Comparison of ENCODE assay signal across 11 cellular contexts in the genomic region with DNA sequence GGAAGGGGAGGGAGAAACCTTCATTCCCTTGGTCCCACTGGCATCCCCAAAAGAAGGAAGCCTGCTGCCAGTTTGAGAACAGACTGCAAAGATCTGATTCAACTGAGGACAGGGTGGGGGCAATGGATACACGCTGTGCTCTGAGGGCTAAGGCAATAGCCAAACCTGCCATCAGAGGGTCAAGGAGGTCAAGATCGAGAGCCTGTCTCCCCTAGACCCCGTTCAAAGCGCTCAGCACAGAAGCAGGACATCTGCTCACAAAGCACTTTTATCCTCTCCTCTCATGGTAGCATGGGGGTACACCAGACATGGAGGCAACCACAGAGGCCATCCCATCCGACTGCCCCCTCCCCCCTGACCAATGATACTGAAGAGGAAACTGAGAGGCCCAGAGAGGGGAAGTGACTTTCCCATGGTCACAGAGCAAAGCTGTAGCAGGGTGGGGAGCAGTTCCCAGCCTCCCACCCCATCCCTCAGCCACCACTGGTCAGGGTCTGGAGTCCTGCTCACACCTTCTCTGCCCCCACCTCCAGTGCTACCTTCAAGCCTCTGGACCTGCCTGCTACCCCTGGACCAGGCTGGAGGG. TPM values are rescaled to one million over a fixed set of nuclear protein-coding genes. Genes with fewer than 3 reads are reported as not detected.
DNase-seq lines count a peak whose midpoint lies in the region; ATAC-seq, FAIRE-seq and TF ChIP-seq lines count a peak whose summit lies in the region.
"Had no signal": no experiment of that assay in that cellular context is flagged by ENCODE, and none has a peak within 500 bp of the region (broad histone marks: within the 10 kb centered on the region; RNA-seq: fewer than 3 reads in every experiment).

No MANE protein-coding gene starts in this region.

- H3K4me2 ChIP-seq in HepG2 (ENCODE audit: low read depth, low read length): peak overlapping the region; percentile 7; the same call in 1 of the 2 replicates

- H3K27me3 ChIP-seq in AG04450 (ENCODE audit: control insufficient read depth, insufficient read depth, low read length) (no peaks in the 10 kb centered on the region), HepG2 (ENCODE audit: control insufficient read depth in 1 of 2, insufficient read depth in 2 of 2, low read length in 2 of 2) (peaks cover 1 to 19% of the 10 kb centered on the region in 2 experiments; a peak in 4 of 5 replicates)
- H3K27me3 ChIP-seq: upper lobe of left lung had no signal

- peak overlapping the region; percentile 80 for H3K4me3 Mint-ChIP-seq in activated B cell treated with CpG ODN at 0.5 μM for 24 hours

- intact Hi-C loops in activated B cell treated with CpG ODN at 0.5 μM for 24 hours (cut with micrococcal nuclease) (loop anchor here (1.0 kb wide), 1 partner anchor 8 kb away; no protein-coding TSS in a partner anchor), HepG2 (cut with micrococcal nuclease; ENCODE audit: unreplicated experiment) (no loop called here)

- H2AFZ ChIP-seq in HepG2 (ENCODE audit: low read length): no peak overlapping the region

- H3K27ac Mint-ChIP-seq in activated B cell treated with CpG ODN at 0.5 μM for 24 hours: peak overlapping the region; percentile 96

- H3K9ac ChIP-seq in HepG2 (ENCODE audit: insufficient read depth, low read depth, low read length): no peak overlapping the region

- CTCF ChIA-PET in AG04450 (lab: Charles Lee) (interaction anchor here (1.0 to 2.4 kb wide), 3 partner anchors 12 to 124 kb away, joined by 4 to 10 read pairs (median 9); a partner anchor contains a TSS), activated B cell treated with CpG ODN at 0.5 μM for 24 hours (lab: Charles Lee) (interaction anchor here (0.6 to 22.2 kb wide), 4 partner anchors 8 to 259 kb away, joined by 3 to 426 read pairs (median 22); a partner anchor contains a TSS), HepG2 (lab: Yijun Ruan, JAX; ENCODE audit: low intra/inter-chr PET ratio, low total read pairs) (no interaction called here)

- in situ Hi-C loops in HepG2 (cut with HindIII; ENCODE audit: extremely low pct_ligation_motif_present, low pct_unique_long_range_greater_than_20kb): no loop called here

- ATAC-seq in activated B cell treated with CpG ODN at 0.5 μM for 24 hours (ENCODE audit: low read depth) (peak; percentile 3), HepG2 (no peak), GM19351 (IDR thresholded peaks at IDR 0.05; ENCODE audit: unreplicated experiment) (no peak)

- H3K36me3 ChIP-seq in HepG2 (replicated peaks in 1 of 2; ENCODE audit: control insufficient read depth in 1 of 2, insufficient read depth in 2 of 2, low read length in 2 of 2): no peaks in the 10 kb centered on the region
- H3K36me3 ChIP-seq: upper lobe of left lung had no signal

- no peak for TF ChIP-seq RAD21 in HepG2 (CRISPR knock-in tag; IDR thresholded peaks at IDR 0.05)

- no peak for TF ChIP-seq POLR2A in HepG2 (IDR thresholded peaks at IDR 0.05; ENCODE audit: insufficient read depth in 1 of 2, low read depth in 2 of 2, low read length in 2 of 2)

- H3K27ac ChIP-seq in AG04450 (ENCODE audit: low read depth, low read length): peak overlapping the region; percentile 73
- no peak overlapping the region for H3K27ac ChIP-seq in HepG2 (ENCODE audit: extremely low read length, insufficient read depth, low read length)

- WGBS in HepG2 (ENCODE audit: low lambda C conversion rate): 20% methylated on average over 2 of the region's 5 CpGs

- H4K20me1 ChIP-seq in HepG2 (ENCODE audit: insufficient read depth, low read length): no peaks in the 10 kb centered on the region

- TF ChIP-seq EP300 in HepG2 (IDR thresholded peaks at IDR 0.05; ENCODE audit: low read depth in 2 of 2, low read length in 2 of 2) (no peak), HepG2 (CRISPR knock-in tag; IDR thresholded peaks at IDR 0.05; ENCODE audit: borderline replicate concordance) (no peak)

- peaks cover 94% of the 10 kb centered on the region for H3K36me3 Mint-ChIP-seq in activated B cell treated with CpG ODN at 0.5 μM for 24 hours (ENCODE audit: low read depth)

- POLR2A ChIA-PET in AG04450 (lab: Yijun Ruan, JAX) (no interaction called here), activated B cell treated with CpG ODN at 0.5 μM for 24 hours (lab: Charles Lee) (interaction anchor here (0.6 to 24.6 kb wide), 7 partner anchors 6 to 244 kb away, joined by 3 to 1230 read pairs (median 4); a partner anchor contains a TSS), HepG2 (lab: Yijun Ruan, JAX) (no interaction called here)

- no peak overlapping the region for H3K4me3 ChIP-seq in AG04450 (ENCODE audit: low read depth, low read length)
- H3K4me3 ChIP-seq in GM12865 (ENCODE audit: low read depth, low read length): peak overlapping the region; percentile 63
- no peak overlapping the region for H3K4me3 ChIP-seq in HepG2 (replicated peaks in 1 of 3; ENCODE audit: insufficient read depth in 1 of 3, low read depth in 2 of 3, low read length in 3 of 3)

- H3K9me3 Mint-ChIP-seq in activated B cell treated with CpG ODN at 0.5 μM for 24 hours: no peaks in the 10 kb centered on the region

- no peak for DNase-seq in AG04450 (ENCODE audit: low read depth, low spot score)
- peak; percentile 32 for DNase-seq in GM12865 (ENCODE audit: low read depth)
- no peak for DNase-seq in activated B cell treated with CpG ODN at 0.5 μM for 24 hours
- no peak for DNase-seq in HepG2 (ENCODE audit: low spot score)
- no peak for DNase-seq in frontal cortex (ENCODE audit: low spot score in 2 of 2)
- no peak for DNase-seq in NCI-H2171 (lab: John Stamatoyannopoulos, UW)
- no peak for DNase-seq in AG08395 (ENCODE audit: low spot score)
- DNase-seq: NCI-H1417 had no signal

- BruUV-seq in HepG2 (replicated peaks; lab: Mats Ljungman, UMichigan): no TSS peak

- no peaks in the 10 kb centered on the region for H3K27me3 Mint-ChIP-seq in activated B cell treated with CpG ODN at 0.5 μM for 24 hours

- FAIRE-seq in HepG2 (lab: Jason Lieb, UNC) (no peak), frontal cortex (lab: Jason Lieb, UNC) (no peak)
- FAIRE-seq: islet of Langerhans had no signal

- H3K9me3 ChIP-seq in AG04450 (ENCODE audit: control insufficient read depth, insufficient read depth, low read length) (no peaks in the 10 kb centered on the region; the same call in 1 of the 2 replicates), HepG2 (ENCODE audit: low read length) (no peaks in the 10 kb centered on the region)
- H3K9me3 ChIP-seq: upper lobe of left lung had no signal

- no peaks in the 10 kb centered on the region for H3K79me2 ChIP-seq in HepG2 (ENCODE audit: insufficient read depth, low read length)

- peaks cover 9% of the 10 kb centered on the region for H3K4me1 ChIP-seq in HepG2 (ENCODE audit: insufficient read depth, low read length)

- peaks cover 97% of the 10 kb centered on the region for H3K4me1 Mint-ChIP-seq in activated B cell treated with CpG ODN at 0.5 μM for 24 hours

- no peak for TF ChIP-seq CTCF in AG04450 (IDR thresholded peaks at IDR 0.05; ENCODE audit: low read depth, low read length)
- TF ChIP-seq CTCF in GM12865 (IDR thresholded peaks at IDR 0.05; ENCODE audit: insufficient read depth, low read depth, low read length, missing control alignments): no peak
- no peak for TF ChIP-seq CTCF in activated B cell treated with CpG ODN at 0.5 μM for 24 hours (IDR thresholded peaks at IDR 0.05)
- no peak for TF ChIP-seq CTCF in HepG2 (CRISPR knock-in tag; IDR thresholded peaks at IDR 0.05)

RNA-seq across cellular contexts. Expression of a gene that starts 11.1 kb away (rescaled TPM):
- polyA plus RNA-seq in AG04450 (2011; rRNA removed): 1.9 and 2.6 TPM in 2 replicates
- 1.2 and 2.6 TPM in 2 replicates for polyA minus RNA-seq in AG04450 (2011; rRNA and poly(A)+ RNA removed)
- 508 and 577 TPM in 2 replicates for total RNA-seq in activated B cell treated with CpG ODN at 0.5 μM for 24 hours
- total RNA-seq in HepG2 (2016; rRNA removed; fragmentation: Illumina TruSeq; extraction: Trizol): 0.03 and 0.09 TPM in 2 replicates
- not detected in 2 replicates for total RNA-seq in HepG2 (2016; cell fraction: cytosol; rRNA removed; fragmentation: Illumina TruSeq; extraction: Trizol; ENCODE audit: low read depth)
- 0.10 and 0.28 TPM in 2 replicates for total RNA-seq in HepG2 (2016; cell fraction: insoluble cytoplasmic fraction; rRNA removed; fragmentation: Illumina TruSeq; extraction: Trizol)
- total RNA-seq in HepG2 (2016; cell fraction: membrane; rRNA removed; fragmentation: Illumina TruSeq; extraction: Trizol): 0.06 TPM in 1 of 2 replicates, not detected in the other
- total RNA-seq in HepG2 (2016; cell fraction: nucleus; rRNA removed; fragmentation: Illumina TruSeq; extraction: Trizol): 0.22 TPM in 1 of 2 replicates, not detected in the other
- 0.17 and 0.25 TPM in 2 replicates for polyA plus RNA-seq in HepG2 (2011; rRNA removed)
- polyA plus RNA-seq in HepG2 (2011; cell fraction: cytosol; rRNA removed): 0.09 and 0.19 TPM in 2 replicates
- polyA plus RNA-seq in HepG2 (2011; cell fraction: nucleus; rRNA removed): 1.3 TPM in 2 replicates
- 0.19 and 0.59 TPM in 2 replicates for polyA plus RNA-seq in HepG2 (2012)
- not detected in 2 replicates for polyA plus RNA-seq in HepG2 (2016; cell fraction: cytosol; fragmentation: Illumina TruSeq; extraction: Trizol; ENCODE audit: low read depth)
- 0.19 and 0.27 TPM in 2 replicates for polyA plus RNA-seq in HepG2 (2016; cell fraction: insoluble cytoplasmic fraction; fragmentation: Illumina TruSeq; extraction: Trizol; ENCODE audit: low read depth)
- not detected in 2 replicates for polyA plus RNA-seq in HepG2 (2016; cell fraction: membrane; fragmentation: Illumina TruSeq; extraction: Trizol; ENCODE audit: low read depth)
- polyA plus RNA-seq in HepG2 (2016; cell fraction: nucleus; fragmentation: Illumina TruSeq; extraction: Trizol; ENCODE audit: insufficient read depth, low read depth): 0.47 and 1.5 TPM in 2 replicates
- 0.14 and 0.24 TPM in 2 replicates for polyA minus RNA-seq in HepG2 (2011; rRNA and poly(A)+ RNA removed; ENCODE audit: low replicate concordance)
- polyA minus RNA-seq in HepG2 (2011; cell fraction: cytosol; rRNA and poly(A)+ RNA removed): not detected in 2 replicates
- 0.64 and 0.87 TPM in 2 replicates for polyA minus RNA-seq in HepG2 (2011; cell fraction: nucleus; rRNA and poly(A)+ RNA removed)
- total RNA-seq in frontal cortex: 2.9 TPM

RNA-seq across cellular contexts. Expression of a gene that starts 45.2 kb away (rescaled TPM):
- polyA plus RNA-seq in AG04450 (2011; rRNA removed) (5.5 and 9.0 TPM in 2 replicates), HepG2 (2011; rRNA removed) (7.7 and 9.5 TPM in 2 replicates)
- polyA minus RNA-seq in AG04450 (2011; rRNA and poly(A)+ RNA removed): 16.7 and 26.3 TPM in 2 replicates
- total RNA-seq in activated B cell treated with CpG ODN at 0.5 μM for 24 hours (27.7 and 29.6 TPM in 2 replicates), HepG2 (2016; rRNA removed; fragmentation: Illumina TruSeq; extraction: Trizol) (7.9 and 8.2 TPM in 2 replicates), frontal cortex (13.5 TPM)
- total RNA-seq in HepG2 (2016; cell fraction: cytosol; rRNA removed; fragmentation: Illumina TruSeq; extraction: Trizol; ENCODE audit: low read depth): 2.3 and 2.4 TPM in 2 replicates
- total RNA-seq in HepG2 (2016; cell fraction: insoluble cytoplasmic fraction; rRNA removed; fragmentation: Illumina TruSeq; extraction: Trizol): 7.7 and 8.2 TPM in 2 replicates
- total RNA-seq in HepG2 (2016; cell fraction: membrane; rRNA removed; fragmentation: Illumina TruSeq; extraction: Trizol): 5.2 and 5.9 TPM in 2 replicates
- total RNA-seq in HepG2 (2016; cell fraction: nucleus; rRNA removed; fragmentation: Illumina TruSeq; extraction: Trizol): 4.3 and 4.9 TPM in 2 replicates
- 6.7 and 9.5 TPM in 2 replicates for polyA plus RNA-seq in HepG2 (2011; cell fraction: cytosol; rRNA removed)
- polyA plus RNA-seq in HepG2 (2011; cell fraction: nucleus; rRNA removed): 9.5 and 11.0 TPM in 2 replicates
- polyA plus RNA-seq in HepG2 (2012): 4.3 and 4.4 TPM in 2 replicates
- 0.51 and 0.69 TPM in 2 replicates for polyA plus RNA-seq in HepG2 (2016; cell fraction: cytosol; fragmentation: Illumina TruSeq; extraction: Trizol; ENCODE audit: low read depth)
- polyA plus RNA-seq in HepG2 (2016; cell fraction: insoluble cytoplasmic fraction; fragmentation: Illumina TruSeq; extraction: Trizol; ENCODE audit: low read depth): 6.5 and 7.9 TPM in 2 replicates
- polyA plus RNA-seq in HepG2 (2016; cell fraction: membrane; fragmentation: Illumina TruSeq; extraction: Trizol; ENCODE audit: low read depth): 1.4 TPM in 2 replicates
- polyA plus RNA-seq in HepG2 (2016; cell fraction: nucleus; fragmentation: Illumina TruSeq; extraction: Trizol; ENCODE audit: insufficient read depth, low read depth): 6.0 and 6.3 TPM in 2 replicates
- polyA minus RNA-seq in HepG2 (2011; rRNA and poly(A)+ RNA removed; ENCODE audit: low replicate concordance): 24.3 and 39.3 TPM in 2 replicates
- 12.1 and 12.4 TPM in 2 replicates for polyA minus RNA-seq in HepG2 (2011; cell fraction: cytosol; rRNA and poly(A)+ RNA removed)
- 5.8 and 6.5 TPM in 2 replicates for polyA minus RNA-seq in HepG2 (2011; cell fraction: nucleus; rRNA and poly(A)+ RNA removed)

RNA-seq across cellular contexts. Expression of a gene that starts 51.1 kb away (rescaled TPM):
- 0.04 and 0.05 TPM in 2 replicates for polyA plus RNA-seq in AG04450 (2011; rRNA removed)
- 0.23 TPM in 1 of 2 replicates, not detected in the other for polyA minus RNA-seq in AG04450 (2011; rRNA and poly(A)+ RNA removed)
- total RNA-seq in activated B cell treated with CpG ODN at 0.5 μM for 24 hours: 0.09 and 0.15 TPM in 2 replicates
- not detected in 2 replicates for total RNA-seq in HepG2 (2016; rRNA removed; fragmentation: Illumina TruSeq; extraction: Trizol)
- total RNA-seq in HepG2 (2016; cell fraction: cytosol; rRNA removed; fragmentation: Illumina TruSeq; extraction: Trizol; ENCODE audit: low read depth): not detected in 2 replicates
- not detected in 2 replicates for total RNA-seq in HepG2 (2016; cell fraction: insoluble cytoplasmic fraction; rRNA removed; fragmentation: Illumina TruSeq; extraction: Trizol)
- not detected in 2 replicates for total RNA-seq in HepG2 (2016; cell fraction: membrane; rRNA removed; fragmentation: Illumina TruSeq; extraction: Trizol)
- not detected in 2 replicates for total RNA-seq in HepG2 (2016; cell fraction: nucleus; rRNA removed; fragmentation: Illumina TruSeq; extraction: Trizol)
- 0.05 TPM in 1 of 2 replicates, not detected in the other for polyA plus RNA-seq in HepG2 (2011; rRNA removed)
- polyA plus RNA-seq in HepG2 (2011; cell fraction: cytosol; rRNA removed): 0.03 TPM in 1 of 2 replicates, not detected in the other
- polyA plus RNA-seq in HepG2 (2011; cell fraction: nucleus; rRNA removed): 0.10 and 0.14 TPM in 2 replicates
- not detected in 2 replicates for polyA plus RNA-seq in HepG2 (2012)
- polyA plus RNA-seq in HepG2 (2016; cell fraction: cytosol; fragmentation: Illumina TruSeq; extraction: Trizol; ENCODE audit: low read depth): not detected in 2 replicates
- not detected in 2 replicates for polyA plus RNA-seq in HepG2 (2016; cell fraction: insoluble cytoplasmic fraction; fragmentation: Illumina TruSeq; extraction: Trizol; ENCODE audit: low read depth)
- polyA plus RNA-seq in HepG2 (2016; cell fraction: membrane; fragmentation: Illumina TruSeq; extraction: Trizol; ENCODE audit: low read depth): not detected in 2 replicates
- not detected in 2 replicates for polyA plus RNA-seq in HepG2 (2016; cell fraction: nucleus; fragmentation: Illumina TruSeq; extraction: Trizol; ENCODE audit: insufficient read depth, low read depth)
- 0.08 and 0.12 TPM in 2 replicates for polyA minus RNA-seq in HepG2 (2011; rRNA and poly(A)+ RNA removed; ENCODE audit: low replicate concordance)
- polyA minus RNA-seq in HepG2 (2011; cell fraction: cytosol; rRNA and poly(A)+ RNA removed): not detected in 2 replicates
- polyA minus RNA-seq in HepG2 (2011; cell fraction: nucleus; rRNA and poly(A)+ RNA removed): not detected in 2 replicates
- total RNA-seq in frontal cortex: 13.9 TPM

Comparison
In these comparisons a context has a peak if more than half of its experiments do, and no peak if none do; other contexts are left out.
1. RNA of a gene that starts 11.1 kb away (total RNA-seq): 508 to 577 TPM in activated B cell treated with CpG ODN at 0.5 μM for 24 hours; 2.9 TPM in frontal cortex (single experiment) and 0.03 to 0.28 TPM in HepG2; every median in the first group is over 100 times any median in the second.
2. RNA of a gene that starts 51.1 kb away (total RNA-seq): 13.9 TPM in frontal cortex (single experiment); 0.09 to 0.15 TPM in activated B cell treated with CpG ODN at 0.5 μM for 24 hours and not detected in HepG2; every median in the first group is over 10 times any median in the second.